In the genomic region with DNA sequence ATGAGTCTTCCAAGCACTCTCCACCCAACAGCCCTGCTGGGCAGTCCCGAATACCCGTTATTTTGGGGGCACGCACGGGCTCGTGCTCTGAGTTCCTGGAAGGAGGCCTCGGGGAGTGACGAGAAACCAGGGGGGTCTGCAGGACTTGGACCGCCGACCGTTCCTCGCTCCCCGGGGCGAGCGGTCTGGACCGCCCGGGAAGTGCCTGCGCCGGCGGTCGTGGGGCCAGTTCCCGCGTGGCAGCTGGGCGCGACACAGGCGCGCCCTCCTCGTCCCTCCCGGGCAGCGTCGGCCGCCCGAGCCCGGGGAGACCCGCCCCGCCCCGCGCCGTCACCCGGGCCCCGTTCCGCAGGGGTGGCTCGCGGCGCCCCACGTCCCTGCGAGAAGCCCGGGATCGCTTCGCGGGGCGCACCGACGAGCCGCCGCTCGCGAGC, we compare ENCODE assay signal across 8 cellular contexts. TPM values are rescaled to one million over a fixed set of nuclear protein-coding genes. Genes with fewer than 3 reads are reported as not detected.
DNase-seq lines count a peak whose midpoint lies in the region; ATAC-seq and TF ChIP-seq lines count a peak whose summit lies in the region.

No MANE protein-coding gene starts in this region.

- CTCF ChIA-PET in SK-N-SH (lab: Yijun Ruan, JAX), result interaction anchor here (0.8 to 1.5 kb wide), 2 partner anchors 19 to 107 kb away, joined by 4 to 5 read pairs; no protein-coding TSS in a partner anchor

- H4K20me1 ChIP-seq in SK-N-SH (ENCODE audit: insufficient read depth), result no peaks in the 10 kb centered on the region

- TF ChIP-seq RAD21 in SK-N-SH (IDR thresholded peaks at IDR 0.05; ENCODE audit: low read length), result no peak

- H3F3A ChIP-seq in SK-N-SH (replicated peaks; ENCODE audit: insufficient read depth), result peaks cover 4% of the 10 kb centered on the region

- peak overlapping the region; percentile 69 for H3K4me2 ChIP-seq in SK-N-SH

- ATAC-seq in GM18868 (IDR thresholded peaks at IDR 0.05; ENCODE audit: unreplicated experiment) (peak; percentile 51), HG03103 (IDR thresholded peaks at IDR 0.05; ENCODE audit: low read depth, unreplicated experiment) (peak; percentile 27), aorta (ENCODE audit: low FRiP score) (peak; percentile 75)

- no peaks in the 10 kb centered on the region for H3K9me2 ChIP-seq in SK-N-SH

- peak overlapping the region; percentile 67 to 79 for H3K27ac ChIP-seq in SK-N-SH (ENCODE audit: low read depth in 2 of 2, low read length in 1 of 2)
- peak overlapping the region; percentile 80 to 83 for H3K27ac ChIP-seq in mucosa of rectum (ENCODE audit: low read depth in 2 of 2, low read length in 2 of 2)
- peak overlapping the region; percentile 74 to 97 for H3K27ac ChIP-seq in aorta (ENCODE audit: low read depth in 1 of 2, low read length in 2 of 2)

- H3K27me3 ChIP-seq in SK-N-SH (ENCODE audit: insufficient read depth) (no peaks in the 10 kb centered on the region), mucosa of rectum (ENCODE audit: control insufficient read depth in 2 of 2, insufficient read depth in 2 of 2, low read length in 2 of 2) (peaks cover 0 to 2% of the 10 kb centered on the region in 2 donors), aorta (ENCODE audit: control insufficient read depth in 1 of 2, insufficient read depth in 2 of 2, low read length in 1 of 2) (no peaks in the 10 kb centered on the region)

- intact Hi-C loops in aorta (cut with DNase I), result loop anchor here (5.0 kb wide), 2 partner anchors 106 to 111 kb away; a partner anchor contains a TSS

- TF ChIP-seq CTCF in AG09309 (IDR thresholded peaks at IDR 0.05; ENCODE audit: control insufficient read depth, insufficient read depth, low read depth, low read length, missing control alignments) (no peak), SK-N-SH (IDR thresholded peaks at IDR 0.05) (no peak; the same call in 1 of the 2 replicates), epithelial cell of esophagus (IDR thresholded peaks at IDR 0.05; ENCODE audit: insufficient read depth, low read depth, low read length, missing control alignments) (no peak)

- peaks cover 50% of the 10 kb centered on the region for H3K79me2 ChIP-seq in SK-N-SH (ENCODE audit: insufficient read depth)

- DNase-seq in AG09309 (ENCODE audit: low read depth) (no peak), SK-N-SH (no peak), epithelial cell of esophagus (ENCODE audit: low read depth) (no peak), aorta (no peak)
- no peak for DNase-seq in stimulated activated CD4-positive, alpha-beta T cell treated with anti-CD3 and anti-CD28 coated beads, Interleukin-4, amount 100 ng/mL, for 24 hours

- POLR2A ChIA-PET in SK-N-SH (lab: Yijun Ruan, JAX), result interaction anchor here (0.9 kb wide), 2 partner anchors 65 to 112 kb away, joined by 3 to 5 read pairs; a partner anchor contains a TSS

- H3K4me1 ChIP-seq in SK-N-SH (ENCODE audit: control insufficient read depth in 1 of 2, insufficient read depth in 2 of 2, low read depth in 1 of 2, low read length in 1 of 2) (peaks cover 6 to 8% of the 10 kb centered on the region in 2 experiments; a peak in 2 of 4 replicates), mucosa of rectum (ENCODE audit: control insufficient read depth in 2 of 2, insufficient read depth in 2 of 2, low read length in 2 of 2) (peaks cover 0 to 5% of the 10 kb centered on the region in 2 donors), aorta (ENCODE audit: control insufficient read depth in 1 of 2, insufficient read depth in 2 of 2, low read length in 2 of 2) (peaks cover 3 to 4% of the 10 kb centered on the region in 2 donors)

- H2AFZ ChIP-seq in SK-N-SH (ENCODE audit: low read depth), result peak overlapping the region; percentile 87

- peak overlapping the region; percentile 80 for H3K9ac ChIP-seq in SK-N-SH
- peak overlapping the region; percentile 48 to 72 for H3K9ac ChIP-seq in mucosa of rectum (ENCODE audit: low read depth in 1 of 2, low read length in 2 of 2)

- WGBS in SK-N-SH (ENCODE audit: low lambda C conversion rate), result 0% methylated on average over 3 of the region's 57 CpGs
- WGBS in aorta, 2 donors, result 0% methylated on average over 55 to 57 of the region's 57 CpGs

- peak overlapping the region; percentile 94 for H3K4me3 ChIP-seq in AG09309 (ENCODE audit: control insufficient read depth, low read depth, low read length)
- H3K4me3 ChIP-seq in SK-N-SH (ENCODE audit: low read depth in 2 of 2, low read length in 1 of 2), result peak overlapping the region; percentile 67 to 90
- peak overlapping the region; percentile 64 for H3K4me3 ChIP-seq in epithelial cell of esophagus (ENCODE audit: low read length)
- peak overlapping the region; percentile 58 to 74 for H3K4me3 ChIP-seq in mucosa of rectum (ENCODE audit: low read length in 2 of 2)
- H3K4me3 ChIP-seq in aorta (ENCODE audit: low read length in 2 of 2), result peak overlapping the region; percentile 94 to 97

- H3K36me3 ChIP-seq in SK-N-SH (replicated peaks in 1 of 2; ENCODE audit: control insufficient read depth in 1 of 2, insufficient read depth in 2 of 2, low read length in 1 of 2) (no peaks in the 10 kb centered on the region), mucosa of rectum (ENCODE audit: control insufficient read depth in 2 of 2, insufficient read depth in 2 of 2, low read length in 2 of 2) (no peaks in the 10 kb centered on the region), aorta (ENCODE audit: control insufficient read depth in 1 of 2, insufficient read depth in 2 of 2, low read length in 1 of 2) (no peaks in the 10 kb centered on the region)

- H3K9me3 ChIP-seq in SK-N-SH (no peaks in the 10 kb centered on the region), mucosa of rectum (ENCODE audit: control insufficient read depth in 2 of 2, low read length in 2 of 2) (no peaks in the 10 kb centered on the region), aorta (ENCODE audit: control insufficient read depth, low read length) (no peaks in the 10 kb centered on the region)

- no peak for TF ChIP-seq EP300 in SK-N-SH (IDR thresholded peaks at IDR 0.05; ENCODE audit: borderline replicate concordance in 1 of 2, low read depth in 1 of 2, low read length in 1 of 2)

TF ChIP-seq in SK-N-SH, 30 proteins besides CTCF, POLR2A, EP300 and RAD21:
- TF ChIP-seq MXI1 (IDR thresholded peaks at IDR 0.05; ENCODE audit: low read depth, low read length) (0 out of 2 replicates have a peak, but pooled peaks have one; percentile 11), TCF12 (IDR thresholded peaks at IDR 0.05) (no peak)

RNA-seq across cellular contexts. Expression of a gene that starts 0.4 kb away (rescaled TPM):
- polyA plus RNA-seq in SK-N-SH (2012; rRNA removed) (8.7 and 12.9 TPM in 2 replicates), aorta (10 to 100 TPM; 12.7 to 26.0 TPM)
- polyA plus RNA-seq in SK-N-SH (2012; cell fraction: cytosol; rRNA removed), result 12.7 and 14.5 TPM in 2 replicates
- polyA plus RNA-seq in SK-N-SH (2012; cell fraction: nucleus; rRNA removed), result 4.5 and 6.5 TPM in 2 replicates
- 10 to 100 TPM; 56.4 to 84.9 TPM for total RNA-seq in aorta
